9 cellular contexts compared by ENCODE assay signal in the genomic region with DNA sequence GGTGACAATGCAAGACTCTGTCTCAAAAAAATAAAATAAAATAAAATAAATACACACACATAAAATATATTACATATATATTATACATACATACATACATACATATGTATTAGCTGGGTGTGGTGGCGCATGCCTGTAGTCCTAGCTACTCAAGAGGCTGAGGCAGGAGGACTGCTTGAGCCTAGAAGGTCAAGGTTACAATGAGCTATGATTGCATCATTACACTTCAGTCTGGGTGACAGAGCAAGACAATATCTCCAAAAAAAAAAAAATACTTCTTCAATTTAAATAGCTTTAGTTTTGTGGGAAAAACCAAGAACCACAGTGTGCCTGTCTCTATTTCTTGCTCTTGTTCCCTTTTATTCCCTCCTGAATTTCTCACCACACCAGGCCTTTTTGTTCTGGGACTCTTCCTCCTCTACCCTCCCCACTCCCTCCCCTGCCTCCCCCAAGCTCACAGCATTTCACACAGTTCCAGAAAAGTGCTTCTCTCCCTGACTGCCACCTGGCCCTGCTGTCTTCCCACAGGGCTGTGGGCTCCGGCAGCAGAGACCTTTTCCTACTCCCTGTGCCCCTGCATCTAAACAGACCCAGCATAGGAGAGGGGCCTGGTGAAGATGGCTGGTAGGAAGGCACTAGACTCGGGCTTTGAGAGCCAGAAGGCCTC. TPM values are rescaled to one million over a fixed set of nuclear protein-coding genes. Genes with fewer than 3 reads are reported as not detected.
DNase-seq lines count a peak whose midpoint lies in the region; ATAC-seq and TF ChIP-seq lines count a peak whose summit lies in the region.
"Had no signal": no experiment of that assay in that cellular context is flagged by ENCODE, and none has a peak within 500 bp of the region (broad histone marks: within the 10 kb centered on the region; RNA-seq: fewer than 3 reads in every experiment).

No MANE protein-coding gene starts in this region.

- DNase-seq in DMS53 treated with DMSO at 0.1 percent for 48 hours (lab: John Stamatoyannopoulos, UW; ENCODE audit: unreplicated experiment) (peak; percentile 59), OCI-LY7 (ENCODE audit: low spot score) (peak; percentile 70), left lung (no peak), ureter (ENCODE audit: low spot score) (no peak), HEK293T (ENCODE audit: extremely low spot score) (no peak)
- no peak for DNase-seq in activated CD8-positive, alpha-beta memory T cell treated with anti-CD3 and anti-CD28 coated beads for 24 hours
- DNase-seq: NCI-H187 had no signal

- CTCF ChIA-PET in OCI-LY7 (lab: Charles Lee; ENCODE audit: unreplicated experiment) (interaction anchor here (0.6 to 3.2 kb wide), 8 partner anchors 9 to 148 kb away, joined by 3 to 57 read pairs (median 4); partner anchors contain the start of gene DNMT3B), HEK293T (lab: Yijun Ruan, JAX) (interaction anchor here (0.7 to 5.0 kb wide), 2 partner anchors 95 to 106 kb away, joined by 4 to 68 read pairs; no protein-coding TSS in a partner anchor)

- no peaks in the 10 kb centered on the region for H3K27me3 ChIP-seq in left lung

- no peaks in the 10 kb centered on the region for H4K20me1 ChIP-seq in OCI-LY7 (ENCODE audit: insufficient read depth, low read length)

- TSS peak; percentile 83 for BruUV-seq in OCI-LY7 (replicated peaks; lab: Mats Ljungman, UMichigan)

- H3K9me2 ChIP-seq in OCI-LY7 (ENCODE audit: insufficient read depth, low read length), result no peaks in the 10 kb centered on the region

- H3K36me3 ChIP-seq in OCI-LY7 (ENCODE audit: insufficient read depth, low read length) (no peaks in the 10 kb centered on the region), left lung (no peaks in the 10 kb centered on the region)

- no peaks in the 10 kb centered on the region for H3K79me2 ChIP-seq in OCI-LY7 (ENCODE audit: insufficient read depth, low read depth, low read length)

- ATAC-seq in GM21529 (IDR thresholded peaks at IDR 0.05; ENCODE audit: unreplicated experiment) (peak; percentile 15), left lung (peak; percentile 12), HG03378 (IDR thresholded peaks at IDR 0.05; ENCODE audit: unreplicated experiment) (no peak)

- H3K4me3 ChIP-seq in OCI-LY7 (ENCODE audit: low read depth, low read length, poor library complexity, severe bottlenecking) (peak overlapping the region; percentile 55), left lung (no peak overlapping the region)

- POLR2A ChIA-PET in OCI-LY7 (lab: Charles Lee), result interaction anchor here (0.5 to 3.2 kb wide), 21 partner anchors 8 to 1154 kb away, joined by 3 to 16 read pairs (median 5); partner anchors contain the start of genes COMMD7 and DNMT3B
- POLR2A ChIA-PET in HEK293T (lab: Yijun Ruan, JAX), result no interaction called here

- peak overlapping the region; percentile 70; the same call in 1 of the 2 replicates for H2AFZ ChIP-seq in OCI-LY7 (ENCODE audit: low read length)

- H3K9me3 ChIP-seq in OCI-LY7 (ENCODE audit: low read length) (no peaks in the 10 kb centered on the region), left lung (no peaks in the 10 kb centered on the region)

- TF ChIP-seq CTCF in OCI-LY7 (conservative IDR thresholded peaks at IDR 0.05; ENCODE audit: low read length) (no peak), left lung (IDR thresholded peaks at IDR 0.05) (no peak)

- intact Hi-C loops in OCI-LY7 (cut with micrococcal nuclease; ENCODE audit: unreplicated experiment), result loop anchor here (5.0 kb wide), 1 partner anchor 90 kb away; the partner anchor contains the start of gene DNMT3B
- intact Hi-C loops in left lung (cut with DNase I), result loop anchor here in 1 of 2 donors (5.0 kb wide), 1 partner anchor 105 kb away; no protein-coding TSS in a partner anchor

- H3K4me2 ChIP-seq in OCI-LY7 (ENCODE audit: low read length), result peak overlapping the region; percentile 79

- H3K4me1 ChIP-seq in OCI-LY7 (ENCODE audit: insufficient read depth, low read length, poor library complexity, severe bottlenecking), result peaks cover 82% of the 10 kb centered on the region
- H3K4me1 ChIP-seq in left lung, result peaks cover 0 to 28% of the 10 kb centered on the region in 2 donors

- H3K27ac ChIP-seq in OCI-LY7 (ENCODE audit: low read depth, low read length, poor library complexity, severe bottlenecking), result peak overlapping the region; percentile 96
- H3K27ac ChIP-seq in left lung, result peak overlapping the region; percentile 48

TF ChIP-seq in HEK293T, 16 proteins besides CTCF, POLR2A, EP300 and RAD21:
- TF ChIP-seq, protein P1, sequence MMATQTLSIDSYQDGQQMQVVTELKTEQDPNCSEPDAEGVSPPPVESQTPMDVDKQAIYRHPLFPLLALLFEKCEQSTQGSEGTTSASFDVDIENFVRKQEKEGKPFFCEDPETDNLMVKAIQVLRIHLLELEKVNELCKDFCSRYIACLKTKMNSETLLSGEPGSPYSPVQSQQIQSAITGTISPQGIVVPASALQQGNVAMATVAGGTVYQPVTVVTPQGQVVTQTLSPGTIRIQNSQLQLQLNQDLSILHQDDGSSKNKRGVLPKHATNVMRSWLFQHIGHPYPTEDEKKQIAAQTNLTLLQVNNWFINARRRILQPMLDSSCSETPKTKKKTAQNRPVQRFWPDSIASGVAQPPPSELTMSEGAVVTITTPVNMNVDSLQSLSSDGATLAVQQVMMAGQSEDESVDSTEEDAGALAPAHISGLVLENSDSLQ (IDR thresholded peaks at IDR 0.05), result no peak
- TF ChIP-seq FOXM1 (IDR thresholded peaks at IDR 0.05; ENCODE audit: borderline replicate concordance), result no peak
- no peak for TF ChIP-seq BHLHE40 (IDR thresholded peaks at IDR 0.05; ENCODE audit: borderline replicate concordance)
- no peak for TF ChIP-seq TARDBP (IDR thresholded peaks at IDR 0.05)
- no peak for TF ChIP-seq ZNF384 (IDR thresholded peaks at IDR 0.05)
- no peak for TF ChIP-seq SP1 (IDR thresholded peaks at IDR 0.05)
- TF ChIP-seq NFRKB (IDR thresholded peaks at IDR 0.05), result no peak
- TF ChIP-seq LEF1 (IDR thresholded peaks at IDR 0.05; ENCODE audit: borderline replicate concordance), result no peak
- no peak for TF ChIP-seq SUZ12 (IDR thresholded peaks at IDR 0.05)
- TF ChIP-seq HDGF (IDR thresholded peaks at IDR 0.05; ENCODE audit: borderline replicate concordance), result no peak
- no peak for TF ChIP-seq ELF4 (IDR thresholded peaks at IDR 0.05)
- TF ChIP-seq ARNT (IDR thresholded peaks at IDR 0.05), result no peak
- TF ChIP-seq CTBP1 (IDR thresholded peaks at IDR 0.05; ENCODE audit: borderline replicate concordance), result no peak
- no peak for TF ChIP-seq L3MBTL2 (conservative IDR thresholded peaks at IDR 0.05)
- no peak for TF ChIP-seq FOXA1 (IDR thresholded peaks at IDR 0.05)
- TF ChIP-seq FOXK2 (IDR thresholded peaks at IDR 0.05), result no peak

RNA-seq across cellular contexts. Expression of gene C20orf203, which starts 1.3 kb away (rescaled TPM):
- total RNA-seq in OCI-LY7 (2014; rRNA removed; shearing (Covaris generic)), result 0.47 and 0.70 TPM in 2 replicates
- total RNA-seq in OCI-LY7 (2022) (1.3 and 1.4 TPM in 2 replicates), left lung (not detected), ureter (0.49 TPM)

Comparison
In these comparisons a context has a peak if more than half of its experiments do, and no peak if none do; other contexts are left out.
1. DNase-seq: peak in DMS53 treated with DMSO at 0.1 percent for 48 hours (single experiment) and OCI-LY7 (single experiment); none in left lung (0 of 2), ureter (single experiment), HEK293T (single experiment) and activated CD8-positive, alpha-beta memory T cell treated with anti-CD3 and anti-CD28 coated beads for 24 hours (single experiment).